In the genomic region with DNA sequence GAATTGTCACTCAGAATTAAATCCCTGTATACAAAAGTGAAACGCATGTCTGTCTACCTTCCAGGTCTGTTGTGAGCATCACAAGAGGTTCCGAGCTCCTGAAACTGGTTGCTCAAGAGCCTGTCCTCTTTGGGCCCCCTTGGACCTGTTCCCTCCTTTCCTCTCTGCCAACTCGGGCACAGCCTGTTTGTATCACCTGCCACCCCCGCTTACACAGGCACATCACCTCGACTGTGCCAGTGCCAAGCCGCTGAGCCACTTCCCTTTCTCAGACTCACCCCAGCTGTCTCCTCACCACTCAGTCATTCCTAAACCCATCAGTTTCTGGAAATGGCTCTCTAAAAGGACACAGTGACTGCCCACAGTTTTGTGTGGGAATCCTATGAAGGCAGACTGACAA, we compare ENCODE assay signal across 15 cellular contexts. TPM values are rescaled to one million over a fixed set of nuclear protein-coding genes. Genes with fewer than 3 reads are reported as not detected.
DNase-seq lines count a peak whose midpoint lies in the region; TF ChIP-seq lines count a peak whose summit lies in the region.
"Had no signal": no experiment of that assay in that cellular context is flagged by ENCODE, and none has a peak within 500 bp of the region (broad histone marks: within the 10 kb centered on the region; RNA-seq: fewer than 3 reads in every experiment).

No MANE protein-coding gene starts in this region.

- TF ChIP-seq CTCF in GM12865 (IDR thresholded peaks at IDR 0.05; ENCODE audit: insufficient read depth, low read depth, low read length, missing control alignments): no peak

- peak; percentile 20 for DNase-seq in activated T-cell treated with anti-CD3 and anti-CD28 coated beads for 48 hours (ENCODE audit: low read depth)
- DNase-seq in activated T-cell treated with anti-CD3 and anti-CD28 coated beads, Interleukin-2, amount 50 U/mL, for 24 hours: no peak
- DNase-seq in GM12865 (ENCODE audit: low read depth): peak; percentile 22
- no peak for DNase-seq in activated T-helper 1 cell treated with anti-CD3 and anti-CD28 coated beads, Interleukin-12 subunit alpha, Interleukin-12 subunit beta, Interleukin-2, Interleukin-4 antibody, amounts not matched to agents 30 ng/mL and 10 ng/mL and 1 ng/mL, durations not matched to agents 14 hours and 24 hours and 36 hours (ENCODE audit: low spot score)
- peak; percentile 53 for DNase-seq in stimulated activated CD8-positive, alpha-beta memory T cell treated with anti-CD3 and anti-CD28 coated beads, Interleukin-4, amount 100 ng/mL, for 48 hours
- no peak for DNase-seq in erythroblast (lab: John Stamatoyannopoulos, UW)
- no peak for DNase-seq in iPS-NIHi11 (ENCODE audit: low spot score)
- DNase-seq in DMS53 treated with DMSO at 0.1 percent for 48 hours (lab: John Stamatoyannopoulos, UW; ENCODE audit: unreplicated experiment): no peak
- DNase-seq: activated CD4-positive, alpha-beta T cell treated with anti-CD3 and anti-CD28 coated beads, Interleukin-2, amount 50 U/mL, for 4 hours; activated gamma-delta T cell; kidney glomerular epithelial cell; NCI-H1092 treated with DMSO at 0.1 percent for 48 hours; NCI-H2171; NCI-H82 had no signal

- H3K36me3 Mint-ChIP-seq in activated T-cell treated with anti-CD3 and anti-CD28 coated beads, Interleukin-2, amount 50 U/mL, for 24 hours (ENCODE audit: low read depth): no peaks in the 10 kb centered on the region
- H3K36me3 Mint-ChIP-seq in activated T-helper 1 cell treated with anti-CD3 and anti-CD28 coated beads, Interleukin-12 subunit alpha, Interleukin-12 subunit beta, Interleukin-2, Interleukin-4 antibody, amounts not matched to agents 30 ng/mL and 10 ng/mL and 1 ng/mL, durations not matched to agents 14 hours and 24 hours and 36 hours (ENCODE audit: low read depth): no peaks in the 10 kb centered on the region

- H3K27ac Mint-ChIP-seq in activated T-cell treated with anti-CD3 and anti-CD28 coated beads, Interleukin-2, amount 50 U/mL, for 24 hours: no peak overlapping the region
- H3K27ac Mint-ChIP-seq in activated T-helper 1 cell treated with anti-CD3 and anti-CD28 coated beads, Interleukin-12 subunit alpha, Interleukin-12 subunit beta, Interleukin-2, Interleukin-4 antibody, amounts not matched to agents 30 ng/mL and 10 ng/mL and 1 ng/mL, durations not matched to agents 14 hours and 24 hours and 36 hours: peak overlapping the region; percentile 45

- H3K4me3 Mint-ChIP-seq in activated T-cell treated with anti-CD3 and anti-CD28 coated beads, Interleukin-2, amount 50 U/mL, for 24 hours: no peak overlapping the region
- H3K4me3 Mint-ChIP-seq in activated T-helper 1 cell treated with anti-CD3 and anti-CD28 coated beads, Interleukin-12 subunit alpha, Interleukin-12 subunit beta, Interleukin-2, Interleukin-4 antibody, amounts not matched to agents 30 ng/mL and 10 ng/mL and 1 ng/mL, durations not matched to agents 14 hours and 24 hours and 36 hours: no peak overlapping the region

- peaks cover 31% of the 10 kb centered on the region for H3K4me1 Mint-ChIP-seq in activated T-cell treated with anti-CD3 and anti-CD28 coated beads, Interleukin-2, amount 50 U/mL, for 24 hours (ENCODE audit: low read depth)
- H3K4me1 Mint-ChIP-seq in activated T-helper 1 cell treated with anti-CD3 and anti-CD28 coated beads, Interleukin-12 subunit alpha, Interleukin-12 subunit beta, Interleukin-2, Interleukin-4 antibody, amounts not matched to agents 30 ng/mL and 10 ng/mL and 1 ng/mL, durations not matched to agents 14 hours and 24 hours and 36 hours (ENCODE audit: low read depth): peaks cover 26% of the 10 kb centered on the region

- H3K4me3 ChIP-seq in GM12865 (ENCODE audit: low read depth, low read length): no peak overlapping the region
- H3K4me3 ChIP-seq: right atrium auricular region had no signal

- peaks cover 63% of the 10 kb centered on the region for H3K27me3 Mint-ChIP-seq in activated T-cell treated with anti-CD3 and anti-CD28 coated beads, Interleukin-2, amount 50 U/mL, for 24 hours
- H3K27me3 Mint-ChIP-seq in activated T-helper 1 cell treated with anti-CD3 and anti-CD28 coated beads, Interleukin-12 subunit alpha, Interleukin-12 subunit beta, Interleukin-2, Interleukin-4 antibody, amounts not matched to agents 30 ng/mL and 10 ng/mL and 1 ng/mL, durations not matched to agents 14 hours and 24 hours and 36 hours (ENCODE audit: insufficient read depth): peaks cover 54% of the 10 kb centered on the region

- intact Hi-C loops in activated T-helper 1 cell treated with anti-CD3 and anti-CD28 coated beads, Interleukin-12 subunit alpha, Interleukin-12 subunit beta, Interleukin-2, Interleukin-4 antibody, amounts not matched to agents 30 ng/mL and 10 ng/mL and 1 ng/mL, durations not matched to agents 14 hours and 24 hours and 36 hours (cut with micrococcal nuclease): loop anchor here (5.0 kb wide), 1 partner anchor 1302 kb away; a partner anchor contains a TSS

- no peaks in the 10 kb centered on the region for H3K9me3 Mint-ChIP-seq in activated T-cell treated with anti-CD3 and anti-CD28 coated beads, Interleukin-2, amount 50 U/mL, for 24 hours
- H3K9me3 Mint-ChIP-seq in activated T-helper 1 cell treated with anti-CD3 and anti-CD28 coated beads, Interleukin-12 subunit alpha, Interleukin-12 subunit beta, Interleukin-2, Interleukin-4 antibody, amounts not matched to agents 30 ng/mL and 10 ng/mL and 1 ng/mL, durations not matched to agents 14 hours and 24 hours and 36 hours: no peaks in the 10 kb centered on the region

- no peak for TF ChIP-seq POLR2A in erythroblast (IDR thresholded peaks at IDR 0.05; ENCODE audit: low read length)

RNA-seq across cellular contexts. Expression of a gene that starts 3.1 kb away (rescaled TPM):
- 0.21 and 0.22 TPM in 2 replicates for total RNA-seq in activated T-helper 1 cell treated with anti-CD3 and anti-CD28 coated beads, Interleukin-12 subunit alpha, Interleukin-12 subunit beta, Interleukin-2, Interleukin-4 antibody, amounts not matched to agents 30 ng/mL and 10 ng/mL and 1 ng/mL, durations not matched to agents 14 hours and 24 hours and 36 hours

Comparison
In these comparisons a context has a peak if more than half of its experiments do, and no peak if none do; other contexts are left out.
1. DNase-seq: peak in activated T-cell treated with anti-CD3 and anti-CD28 coated beads for 48 hours (single experiment), GM12865 (single experiment) and stimulated activated CD8-positive, alpha-beta memory T cell treated with anti-CD3 and anti-CD28 coated beads, Interleukin-4, amount 100 ng/mL, for 48 hours (single experiment); none in activated T-cell treated with anti-CD3 and anti-CD28 coated beads, Interleukin-2, amount 50 U/mL, for 24 hours (single experiment), activated T-helper 1 cell treated with anti-CD3 and anti-CD28 coated beads, Interleukin-12 subunit alpha, Interleukin-12 subunit beta, Interleukin-2, Interleukin-4 antibody, amounts not matched to agents 30 ng/mL and 10 ng/mL and 1 ng/mL, durations not matched to agents 14 hours and 24 hours and 36 hours (single experiment), erythroblast (0 of 2), iPS-NIHi11 (single experiment) and DMS53 treated with DMSO at 0.1 percent for 48 hours (single experiment).